In genomic region chr11:124311269-124311668, GRCh38 we compare ENCODE assay signal across 10 cellular contexts. TPM values are rescaled to one million over a fixed set of nuclear protein-coding genes. Genes with fewer than 3 reads are reported as not detected.
"Had no signal": no experiment of that assay in that cellular context is flagged by ENCODE, and none has a peak within 500 bp of the region (broad histone marks: within the 10 kb centered on the region; RNA-seq: fewer than 3 reads in every experiment).

No MANE protein-coding gene starts in this region.

- H3K36me3 Mint-ChIP-seq: IgD-negative memory B cell had no signal

- ATAC-seq: HCT116 had no signal

- H3K4me2 ChIP-seq: KMS-11 had no signal

- H3K27ac Mint-ChIP-seq: IgD-negative memory B cell had no signal

- H3K4me1 ChIP-seq: HAP-1 had no signal

- H3K4me3 Mint-ChIP-seq: IgD-negative memory B cell had no signal

- H3K36me3 ChIP-seq: HAP-1 had no signal

- DNase-seq: GM23248, GOT3, H7, KBM-7 had no signal

- H3K9me3 ChIP-seq: HAP-1 had no signal

- H3K4me3 ChIP-seq: GM23248, HAP-1 had no signal

- H3K9ac ChIP-seq: GM23248, KMS-11 had no signal

- H3K4me1 Mint-ChIP-seq: IgD-negative memory B cell had no signal

- H3K27ac ChIP-seq: GM23248, KMS-11 had no signal

- H2AFZ ChIP-seq: GM23248 had no signal

RNA-seq across cellular contexts. Expression of gene OR8D1, which starts 2.5 kb away (rescaled TPM):
- total RNA-seq: GM23248, H4, H7, HT-29 had no signal
- polyA plus RNA-seq: GM23248, IgD-negative memory B cell had no signal

RNA-seq across cellular contexts. Expression of gene OR8D2, which starts 8.7 kb away (rescaled TPM):
- total RNA-seq: GM23248, H4, H7, HT-29 had no signal
- polyA plus RNA-seq: GM23248, IgD-negative memory B cell had no signal

RNA-seq across cellular contexts. Expression of gene OR8G5, which starts 55.1 kb away (rescaled TPM):
- total RNA-seq: GM23248, H4, H7, HT-29 had no signal
- polyA plus RNA-seq: GM23248, IgD-negative memory B cell had no signal
